In genomic region chr10:44982496-44982895, GRCh38 we compare ENCODE assay signal across 13 cellular contexts. TPM values are rescaled to one million over a fixed set of nuclear protein-coding genes. Genes with fewer than 3 reads are reported as not detected.
A peak's percentile ranks its signal among the peaks of the same experiment; 100 is the strongest.
DNase-seq lines count a peak whose midpoint lies in the region; ATAC-seq and TF ChIP-seq lines count a peak whose summit lies in the region.
"Had no signal": no experiment of that assay in that cellular context is flagged by ENCODE, and none has a peak within 500 bp of the region (broad histone marks: within the 10 kb centered on the region; RNA-seq: fewer than 3 reads in every experiment).

No MANE protein-coding gene starts in this region.

- no peaks in the 10 kb centered on the region for H3K9me3 Mint-ChIP-seq in activated CD8-positive, alpha-beta T cell treated with anti-CD3 and anti-CD28 coated beads for 36 hours
- H3K9me3 Mint-ChIP-seq in nephron progenitor cell = no peaks in the 10 kb centered on the region
- H3K9me3 Mint-ChIP-seq: neural progenitor cell had no signal

- TF ChIP-seq POLR2A in right lobe of liver (IDR thresholded peaks at IDR 0.05) = no peak
- TF ChIP-seq POLR2A in spleen (IDR thresholded peaks at IDR 0.05) = no peak

- H3K9me3 ChIP-seq in right lobe of liver (no peaks in the 10 kb centered on the region), spleen (no peaks in the 10 kb centered on the region)

- TF ChIP-seq CTCF in GM12865 (IDR thresholded peaks at IDR 0.05; ENCODE audit: insufficient read depth, low read depth, low read length, missing control alignments) (no peak), right lobe of liver (IDR thresholded peaks at IDR 0.05) (no peak), spleen (IDR thresholded peaks at IDR 0.05 in 8 of 11, conservative IDR thresholded peaks at IDR 0.05 in 3 of 11) (no peak), nephron progenitor cell (IDR thresholded peaks at IDR 0.05) (no peak)
- no peak for TF ChIP-seq CTCF in activated CD8-positive, alpha-beta T cell treated with anti-CD3 and anti-CD28 coated beads for 36 hours (IDR thresholded peaks at IDR 0.05)

- no peaks in the 10 kb centered on the region for H3K27me3 Mint-ChIP-seq in activated CD8-positive, alpha-beta T cell treated with anti-CD3 and anti-CD28 coated beads for 36 hours
- H3K27me3 Mint-ChIP-seq in nephron progenitor cell (ENCODE audit: low read depth, poor library complexity) = peaks cover 8% of the 10 kb centered on the region

- H3K4me3 ChIP-seq in GM12865 (ENCODE audit: low read depth, low read length) (peak overlapping the region; percentile 1; the same call in 1 of the 2 replicates), right lobe of liver (no peak overlapping the region), spleen (no peak overlapping the region)
- H3K4me3 ChIP-seq: neural progenitor cell had no signal

- DNase-seq in GM12865 (ENCODE audit: low read depth) (no peak), caudate nucleus (lab: John Stamatoyannopoulos, UW) (no peak), right lobe of liver (no peak), spleen (peak; percentile 74), GM19238 (ENCODE audit: insufficient read length, low spot score) (no peak), nephron progenitor cell (no peak), pons (ENCODE audit: low spot score) (no peak)
- DNase-seq in activated CD8-positive, alpha-beta T cell treated with anti-CD3 and anti-CD28 coated beads for 36 hours = no peak
- DNase-seq: activated effector memory CD4-positive, alpha-beta T cell treated with anti-CD3 and anti-CD28 coated beads, Interleukin-2, amount 50 U/mL, for 16 hours; DMS153; NCI-H2081 treated with DMSO at 0.1 percent for 48 hours; NK-92 treated with Interleukin-12 subunit alpha and Interleukin-12 subunit beta, amount 100 ng/mL, for 24 hours had no signal

- peaks cover 3% of the 10 kb centered on the region for H3K4me1 Mint-ChIP-seq in activated CD8-positive, alpha-beta T cell treated with anti-CD3 and anti-CD28 coated beads for 36 hours (ENCODE audit: low read depth)
- H3K4me1 Mint-ChIP-seq in nephron progenitor cell = peaks cover 64% of the 10 kb centered on the region

- H3K4me3 Mint-ChIP-seq in activated CD8-positive, alpha-beta T cell treated with anti-CD3 and anti-CD28 coated beads for 36 hours = no peak overlapping the region
- no peak overlapping the region for H3K4me3 Mint-ChIP-seq in nephron progenitor cell
- H3K4me3 Mint-ChIP-seq: neural progenitor cell had no signal

- POLR2A ChIA-PET in activated CD8-positive, alpha-beta T cell treated with anti-CD3 and anti-CD28 coated beads for 36 hours (lab: Charles Lee) = no interaction called here

- H3K36me3 Mint-ChIP-seq in activated CD8-positive, alpha-beta T cell treated with anti-CD3 and anti-CD28 coated beads for 36 hours (ENCODE audit: low read depth) = no peaks in the 10 kb centered on the region
- no peaks in the 10 kb centered on the region for H3K36me3 Mint-ChIP-seq in nephron progenitor cell (ENCODE audit: low read depth)

- H3K4me1 ChIP-seq in right lobe of liver = peaks cover 0 to 54% (median 22%) of the 10 kb centered on the region in 4 donors
- peaks cover 0 to 46% (median 33%) of the 10 kb centered on the region in 6 donors for H3K4me1 ChIP-seq in spleen

- H3K27me3 ChIP-seq in right lobe of liver (no peaks in the 10 kb centered on the region), spleen (replicated peaks in 1 of 7) (no peaks in the 10 kb centered on the region)

- peak overlapping the region; percentile 39 for H3K27ac ChIP-seq in caudate nucleus (ENCODE audit: low read depth, low read length)
- H3K27ac ChIP-seq in right lobe of liver = peak overlapping the region; percentile 90 to 96 (median 93)
- peak overlapping the region in 1 of 8 donors; percentile 56 for H3K27ac ChIP-seq in spleen
- H3K27ac ChIP-seq: neural progenitor cell had no signal

- H3K27ac Mint-ChIP-seq in activated CD8-positive, alpha-beta T cell treated with anti-CD3 and anti-CD28 coated beads for 36 hours = no peak overlapping the region
- H3K27ac Mint-ChIP-seq in nephron progenitor cell = no peak overlapping the region

- ATAC-seq in right lobe of liver = no peak
- ATAC-seq in activated CD8-positive, alpha-beta T cell treated with anti-CD3 and anti-CD28 coated beads for 36 hours = no peak

- CTCF ChIA-PET in activated CD8-positive, alpha-beta T cell treated with anti-CD3 and anti-CD28 coated beads for 36 hours (lab: Charles Lee) = interaction anchor here (1.1 kb wide), 1 partner anchor 49 kb away, joined by 3 read pairs; no protein-coding TSS in a partner anchor

- no CpG with 5 or more reads among the region's 9 CpGs for WGBS in right lobe of liver (ENCODE audit: insufficient coverage, low coverage, low lambda C conversion rate, missing lambda C conversion rate)
- WGBS in spleen, 5 donors = 82 to 89% (median 87%) methylated on average over 5 to 9 of the region's 9 CpGs

- H3K36me3 ChIP-seq in right lobe of liver (peaks cover 0 to 6% (median 0%) of the 10 kb centered on the region in 4 donors), spleen (peaks cover 0 to 67% (median 9%) of the 10 kb centered on the region in 6 donors)
- H3K36me3 ChIP-seq: neural progenitor cell had no signal

- intact Hi-C loops in right lobe of liver (cut with DNase I) = no loop called here
- intact Hi-C loops in spleen (cut with DNase I; ENCODE audit: low total_unique reads) = no loop called here
- intact Hi-C loops in activated CD8-positive, alpha-beta T cell treated with anti-CD3 and anti-CD28 coated beads for 36 hours (cut with micrococcal nuclease) = no loop called here

RNA-seq across cellular contexts. Expression of gene DEPP1, which starts 3.9 kb away (rescaled TPM):
- 10 to 100 TPM in 5 of 6 experiments, 1 to 10 TPM in 1; 5.3 to 94.6 (median 71.5) TPM for total RNA-seq in right lobe of liver
- 10 to 100 TPM in 6 of 7 donors, 1 to 10 TPM in 1; 9.5 to 90.1 (median 21.1) TPM for total RNA-seq in spleen
- 10 to 100 TPM; 13.3 to 36.5 (median 15.7) TPM for polyA plus RNA-seq in spleen
- under 1 TPM; 0.16 to 0.27 TPM for total RNA-seq in activated CD8-positive, alpha-beta T cell treated with anti-CD3 and anti-CD28 coated beads for 36 hours

RNA-seq across cellular contexts. Expression of gene ZNF22, which starts 18.2 kb away (rescaled TPM):
- total RNA-seq in right lobe of liver = 10 to 100 TPM; 10.3 to 25.2 (median 12.2) TPM
- 10 to 100 TPM; 22.7 to 28.3 (median 25.8) TPM for total RNA-seq in spleen
- 10 to 100 TPM; 25.9 to 33.6 (median 31.5) TPM for polyA plus RNA-seq in spleen
- total RNA-seq in activated CD8-positive, alpha-beta T cell treated with anti-CD3 and anti-CD28 coated beads for 36 hours = 10 to 100 TPM; 34.4 to 37.6 TPM

RNA-seq across cellular contexts. Expression of gene RASSF4, which starts 22.9 kb away (rescaled TPM):
- total RNA-seq in right lobe of liver = 10 to 100 TPM; 13.6 to 28.5 (median 19.6) TPM
- total RNA-seq in spleen = 10 to 100 TPM; 70.8 to 96.2 (median 73.7) TPM
- 10 to 100 TPM; 36.7 to 61.0 (median 38.2) TPM for polyA plus RNA-seq in spleen
- total RNA-seq in activated CD8-positive, alpha-beta T cell treated with anti-CD3 and anti-CD28 coated beads for 36 hours = 1 to 10 TPM; 1.8 to 1.9 TPM

Comparison
In these comparisons a context has a peak if more than half of its experiments do, and no peak if none do; other contexts are left out.
1. RNA of gene DEPP1, which starts 3.9 kb away (total RNA-seq): 5.3 to 94.6 TPM in right lobe of liver and 9.5 to 90.1 TPM in spleen; 0.16 to 0.27 TPM in activated CD8-positive, alpha-beta T cell treated with anti-CD3 and anti-CD28 coated beads for 36 hours; every median in the first group is over 4 times any median in the second.
2. RNA of gene RASSF4, which starts 22.9 kb away (total RNA-seq): 70.8 to 96.2 TPM in spleen and 13.6 to 28.5 TPM in right lobe of liver; 1.8 to 1.9 TPM in activated CD8-positive, alpha-beta T cell treated with anti-CD3 and anti-CD28 coated beads for 36 hours; every median in the first group is over 4 times any median in the second.